Comparison of ENCODE assay signal across 8 cellular contexts in genomic region chr1:153509729-153510354, GRCh38. TPM values are rescaled to one million over a fixed set of nuclear protein-coding genes. Genes with fewer than 3 reads are reported as not detected.
DNase-seq lines count a peak whose midpoint lies in the region; ATAC-seq and TF ChIP-seq lines count a peak whose summit lies in the region.

No MANE protein-coding gene starts in this region.

- no peaks in the 10 kb centered on the region for H3K27me3 Mint-ChIP-seq in activated CD8-positive, alpha-beta T cell treated with anti-CD3 and anti-CD28 coated beads for 36 hours

- no peak overlapping the region for H3K27ac Mint-ChIP-seq in activated CD8-positive, alpha-beta T cell treated with anti-CD3 and anti-CD28 coated beads for 36 hours

- H3K4me3 Mint-ChIP-seq in activated CD8-positive, alpha-beta T cell treated with anti-CD3 and anti-CD28 coated beads for 36 hours, result no peak overlapping the region

- peak; percentile 74 for TF ChIP-seq CTCF in activated CD8-positive, alpha-beta T cell treated with anti-CD3 and anti-CD28 coated beads for 36 hours (IDR thresholded peaks at IDR 0.05)
- peak; percentile 65 for TF ChIP-seq CTCF in smooth muscle cell (IDR thresholded peaks at IDR 0.05; ENCODE audit: borderline replicate concordance, insufficient read depth, poor library complexity, severe bottlenecking)

- intact Hi-C loops in activated CD8-positive, alpha-beta T cell treated with anti-CD3 and anti-CD28 coated beads for 36 hours (cut with micrococcal nuclease), result loop anchor here (2.0 to 5.0 kb wide), 2 partner anchors 107 to 237 kb away; partner anchors contain the start of gene S100A14

- CTCF ChIA-PET in activated CD8-positive, alpha-beta T cell treated with anti-CD3 and anti-CD28 coated beads for 36 hours (lab: Charles Lee), result interaction anchor here (0.6 to 4.2 kb wide), 39 partner anchors 8 to 239 kb away, joined by 3 to 88 read pairs (median 7); partner anchors contain the start of genes CHTOP, S100A1, S100A13 and S100A14

- H3K4me2 ChIP-seq in smooth muscle cell, result no peak overlapping the region

- H3K9ac ChIP-seq in smooth muscle cell (ENCODE audit: low read depth), result no peak overlapping the region

- H3K36me3 Mint-ChIP-seq in activated CD8-positive, alpha-beta T cell treated with anti-CD3 and anti-CD28 coated beads for 36 hours (ENCODE audit: low read depth), result no peaks in the 10 kb centered on the region

- H3K79me2 ChIP-seq in smooth muscle cell (ENCODE audit: low read depth), result no peaks in the 10 kb centered on the region

- no peaks in the 10 kb centered on the region for H3K27me3 ChIP-seq in smooth muscle cell (ENCODE audit: low read depth)

- H2AFZ ChIP-seq in smooth muscle cell (ENCODE audit: low read depth), result no peak overlapping the region

- no peaks in the 10 kb centered on the region for H3K9me3 ChIP-seq in smooth muscle cell (replicated peaks; ENCODE audit: low read depth)

- ATAC-seq in activated CD8-positive, alpha-beta T cell treated with anti-CD3 and anti-CD28 coated beads for 36 hours, result peak; percentile 68
- no peak for ATAC-seq in GM21737 (IDR thresholded peaks at IDR 0.05; ENCODE audit: unreplicated experiment)

- peaks cover 7% of the 10 kb centered on the region for H3K4me1 Mint-ChIP-seq in activated CD8-positive, alpha-beta T cell treated with anti-CD3 and anti-CD28 coated beads for 36 hours (ENCODE audit: low read depth)

- no peak for TF ChIP-seq POLR2A in erythroblast (IDR thresholded peaks at IDR 0.05; ENCODE audit: low read length)

- no peak overlapping the region for H3K27ac ChIP-seq in smooth muscle cell (ENCODE audit: low read depth)

- no peaks in the 10 kb centered on the region for H3K36me3 ChIP-seq in smooth muscle cell (ENCODE audit: low read depth)

- peaks cover 7% of the 10 kb centered on the region for H3F3A ChIP-seq in smooth muscle cell (ENCODE audit: low read depth)

- H3K9me3 Mint-ChIP-seq in activated CD8-positive, alpha-beta T cell treated with anti-CD3 and anti-CD28 coated beads for 36 hours, result no peaks in the 10 kb centered on the region

- H3K4me1 ChIP-seq in smooth muscle cell (ENCODE audit: low read depth), result peaks cover 7% of the 10 kb centered on the region

- WGBS in smooth muscle cell (ENCODE audit: low lambda C conversion rate), result 47% methylated on average over 4 of the region's 4 CpGs

- H3K4me3 ChIP-seq in smooth muscle cell, result no peak overlapping the region

- DNase-seq in activated gamma-delta T cell treated with Interleukin-2 at 50 U/mL for 16 hours (peak; percentile 64), activated gamma-delta T cell (lab: John Stamatoyannopoulos, UW) (no peak), NCI-H82 treated with DMSO at 0.1 percent for 48 hours (lab: John Stamatoyannopoulos, UW; ENCODE audit: unreplicated experiment) (peak; percentile 20), erythroblast (lab: John Stamatoyannopoulos, UW) (peak; percentile 75 to 82), smooth muscle cell (lab: John Stamatoyannopoulos, UW; ENCODE audit: unreplicated experiment) (no peak), globus pallidus (ENCODE audit: low spot score) (no peak)
- DNase-seq in activated CD8-positive, alpha-beta T cell treated with anti-CD3 and anti-CD28 coated beads for 36 hours, result peak; percentile 85

- POLR2A ChIA-PET in activated CD8-positive, alpha-beta T cell treated with anti-CD3 and anti-CD28 coated beads for 36 hours (lab: Charles Lee), result interaction anchor here (1.3 kb wide), 1 partner anchor 125 kb away, joined by 3 read pairs; no protein-coding TSS in a partner anchor

- H4K20me1 ChIP-seq in smooth muscle cell (ENCODE audit: low read depth), result no peaks in the 10 kb centered on the region

RNA-seq across cellular contexts. Expression of gene S100A6, which starts 25.9 kb away (rescaled TPM):
- total RNA-seq in activated CD8-positive, alpha-beta T cell treated with anti-CD3 and anti-CD28 coated beads for 36 hours, result 100 to 1,000 TPM; 200 to 211 TPM
- total RNA-seq in smooth muscle cell, result 410 and 499 TPM in 2 replicates
- polyA plus RNA-seq in smooth muscle cell, result 1,358 and 1,471 TPM in 2 replicates

RNA-seq across cellular contexts. Expression of gene S100A5, which starts 30.9 kb away (rescaled TPM):
- 1 to 10 TPM; 1.1 to 1.2 TPM for total RNA-seq in activated CD8-positive, alpha-beta T cell treated with anti-CD3 and anti-CD28 coated beads for 36 hours
- total RNA-seq in smooth muscle cell, result 1.6 and 5.7 TPM in 2 replicates
- 4.8 and 6.2 TPM in 2 replicates for polyA plus RNA-seq in smooth muscle cell

RNA-seq across cellular contexts. Expression of gene S100A4, which starts 35.8 kb away (rescaled TPM):
- total RNA-seq in activated CD8-positive, alpha-beta T cell treated with anti-CD3 and anti-CD28 coated beads for 36 hours, result 100 to 1,000 TPM; 109 to 118 TPM
- 1,139 and 1,222 TPM in 2 replicates for total RNA-seq in smooth muscle cell
- 1,491 and 1,802 TPM in 2 replicates for polyA plus RNA-seq in smooth muscle cell

RNA-seq across cellular contexts. Expression of gene S100A3, which starts 39.2 kb away (rescaled TPM):
- not detected for total RNA-seq in activated CD8-positive, alpha-beta T cell treated with anti-CD3 and anti-CD28 coated beads for 36 hours
- 11.2 and 13.9 TPM in 2 replicates for total RNA-seq in smooth muscle cell
- 18.0 and 19.8 TPM in 2 replicates for polyA plus RNA-seq in smooth muscle cell

RNA-seq across cellular contexts. Expression of gene S100A7, which starts 49.4 kb away (rescaled TPM):
- not detected for total RNA-seq in activated CD8-positive, alpha-beta T cell treated with anti-CD3 and anti-CD28 coated beads for 36 hours
- not detected in 2 replicates for total RNA-seq in smooth muscle cell
- not detected in 2 replicates for polyA plus RNA-seq in smooth muscle cell

Comparison
In these comparisons a context has a peak if more than half of its experiments do, and no peak if none do; other contexts are left out.
1. DNase-seq: peak in activated gamma-delta T cell treated with Interleukin-2 at 50 U/mL for 16 hours (single experiment), NCI-H82 treated with DMSO at 0.1 percent for 48 hours (single experiment), activated CD8-positive, alpha-beta T cell treated with anti-CD3 and anti-CD28 coated beads for 36 hours (single experiment) and erythroblast (2 of 2); none in activated gamma-delta T cell (single experiment), smooth muscle cell (single experiment) and globus pallidus (single experiment).